8 cellular contexts compared by ENCODE assay signal in the genomic region with DNA sequence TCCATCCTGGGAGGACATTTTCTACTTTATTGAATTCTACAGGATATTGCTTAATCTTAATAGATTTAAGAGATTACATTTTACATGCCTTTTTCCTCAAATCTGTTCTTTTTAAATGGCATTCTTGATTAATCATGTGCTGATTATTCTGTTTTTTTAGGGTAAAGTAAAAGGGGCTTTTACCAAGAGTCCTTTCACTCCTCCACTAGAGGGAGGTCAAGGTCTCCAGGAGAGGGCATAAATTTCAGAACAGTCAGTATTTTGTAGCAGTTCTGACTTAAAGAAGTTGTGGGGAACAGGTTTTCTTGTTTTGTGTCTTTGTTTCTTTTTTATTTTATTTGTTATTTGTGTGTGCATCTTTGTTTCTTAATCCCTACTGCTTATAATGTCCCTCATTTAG. TPM values are rescaled to one million over a fixed set of nuclear protein-coding genes. Genes with fewer than 3 reads are reported as not detected.
DNase-seq lines count a peak whose midpoint lies in the region; ATAC-seq, FAIRE-seq and TF ChIP-seq lines count a peak whose summit lies in the region.

No MANE protein-coding gene starts in this region.

- H3K9me3 ChIP-seq in IMR-90 (ENCODE audit: control insufficient read depth, insufficient read depth, low read length): no peaks in the 10 kb centered on the region

- H4K5ac ChIP-seq in IMR-90 (ENCODE audit: low read depth, low read length): no peak overlapping the region

- CTCF ChIA-PET in IMR-90 (lab: Yijun Ruan, JAX): no interaction called here

- no peak overlapping the region for H4K8ac ChIP-seq in IMR-90 (ENCODE audit: low read depth in 2 of 2, low read length in 2 of 2)

- FAIRE-seq in G401.6 (lab: Jason Lieb, UNC): peak; percentile 77

- H3K14ac ChIP-seq in IMR-90 (replicated peaks; ENCODE audit: low read depth, low read length): no peak overlapping the region

- TF ChIP-seq RAD21 in IMR-90 (IDR thresholded peaks at IDR 0.05; ENCODE audit: low read length): peak; percentile 61

- no peak overlapping the region for H2BK20ac ChIP-seq in IMR-90 (ENCODE audit: low read depth, low read length)

- no peak overlapping the region for H2AK9ac ChIP-seq in IMR-90 (replicated peaks; ENCODE audit: low read depth, low read length, poor library complexity)

- H3K4me2 ChIP-seq in IMR-90 (ENCODE audit: low read depth, low read length): no peak overlapping the region

- H2AFZ ChIP-seq in IMR-90 (replicated peaks; ENCODE audit: low read length, poor library complexity): no peak overlapping the region

- H2AK5ac ChIP-seq in IMR-90 (ENCODE audit: low read depth, low read length): no peak overlapping the region

- ATAC-seq in IMR-90 (ENCODE audit: low read depth) (peak; percentile 73), left colon (peak; percentile 63)

- no TSS peak for BruUV-seq in IMR-90 (replicated peaks; lab: Mats Ljungman, UMichigan)

- no peak for TF ChIP-seq POLR2A in IMR-90 (IDR thresholded peaks at IDR 0.05; ENCODE audit: low read depth, low read length)

- DNase-seq in IMR-90 (peak; percentile 50), astrocyte of the hippocampus (ENCODE audit: low read depth, low spot score) (peak; percentile 50), left colon (no peak), kidney glomerular epithelial cell (lab: John Stamatoyannopoulos, UW) (no peak), NCI-H2107 (lab: John Stamatoyannopoulos, UW) (no peak)
- no peak for DNase-seq in stimulated activated CD4-positive, alpha-beta T cell treated with anti-CD3 and anti-CD28 coated beads, Interleukin-4, amount 100 ng/mL, for 4 hours
- DNase-seq in stimulated activated CD4-positive, alpha-beta T cell treated with anti-CD3 and anti-CD28 coated beads, Interleukin-12 subunit alpha, Interleukin-12 subunit beta, amount 100 ng/mL, for 4 hours: no peak

- in situ Hi-C loops in IMR-90 (cut with MboI; ENCODE audit: low sequenced_read_pairs): no loop called here

- H3K9me1 ChIP-seq in IMR-90 (ENCODE audit: insufficient read depth, low read length): no peaks in the 10 kb centered on the region

- H3K9ac ChIP-seq in IMR-90 (ENCODE audit: low read depth, low read length): no peak overlapping the region

- H2BK5ac ChIP-seq in IMR-90 (ENCODE audit: low read depth, low read length, poor library complexity, severe bottlenecking): no peak overlapping the region

- H2BK120ac ChIP-seq in IMR-90 (ENCODE audit: low read depth, low read length): no peak overlapping the region

- no peaks in the 10 kb centered on the region for H4K20me1 ChIP-seq in IMR-90 (ENCODE audit: insufficient read depth, low read length)

- peaks cover 30% of the 10 kb centered on the region for H3K36me3 ChIP-seq in IMR-90 (ENCODE audit: control insufficient read depth, insufficient read depth, low read length)

- H3K4me1 ChIP-seq in IMR-90 (ENCODE audit: control insufficient read depth, insufficient read depth, low read length): no peaks in the 10 kb centered on the region

- TF ChIP-seq CTCF in IMR-90 (conservative IDR thresholded peaks at IDR 0.05; ENCODE audit: low read depth, low read length): peak; percentile 61

- H3K4me3 ChIP-seq in IMR-90 (ENCODE audit: insufficient read depth, low read depth, low read length): no peak overlapping the region

- dilution Hi-C loops in IMR-90 (cut with HindIII; ENCODE audit: low sequenced_read_pairs, unreplicated experiment): no loop called here

- POLR2A ChIA-PET in IMR-90 (lab: Charles Lee; ENCODE audit: unreplicated experiment): no interaction called here

- no peak overlapping the region for H3K23ac ChIP-seq in IMR-90 (ENCODE audit: low read depth, low read length)

- H3K27ac ChIP-seq in IMR-90 (ENCODE audit: insufficient read depth, low read length): no peak overlapping the region

- H3K27me3 ChIP-seq in IMR-90 (ENCODE audit: control insufficient read depth, insufficient read depth, low read length): no peaks in the 10 kb centered on the region

- intact Hi-C loops in IMR-90 (cut with micrococcal nuclease) (loop anchor here (1.0 to 5.0 kb wide), 3 partner anchors 91 to 194 kb away; partner anchors contain the start of gene ASNSD1), left colon (cut with DNase I, micrococcal nuclease) (loop anchor here (10.0 kb wide), 2 partner anchors 98 to 108 kb away; no protein-coding TSS in a partner anchor)

- no peak overlapping the region for H3K18ac ChIP-seq in IMR-90 (ENCODE audit: low read depth, low read length)

- no peak overlapping the region for H2BK15ac ChIP-seq in IMR-90 (ENCODE audit: low read depth, low read length)

- no peak overlapping the region for H3K56ac ChIP-seq in IMR-90 (ENCODE audit: extremely low read depth, insufficient read depth, low read length)

- H3K4ac ChIP-seq in IMR-90 (ENCODE audit: low read depth, low read length): no peak overlapping the region

- H3K79me1 ChIP-seq in IMR-90 (ENCODE audit: low read depth in 1 of 2, low read length in 2 of 2): no peaks in the 10 kb centered on the region; a peak in 1 of 4 replicates

- no peak overlapping the region for H4K91ac ChIP-seq in IMR-90 (ENCODE audit: insufficient read depth, low read depth, low read length)

TF ChIP-seq in IMR-90, 13 proteins besides CTCF, POLR2A, EP300 and RAD21:
- TF ChIP-seq, protein P1, sequence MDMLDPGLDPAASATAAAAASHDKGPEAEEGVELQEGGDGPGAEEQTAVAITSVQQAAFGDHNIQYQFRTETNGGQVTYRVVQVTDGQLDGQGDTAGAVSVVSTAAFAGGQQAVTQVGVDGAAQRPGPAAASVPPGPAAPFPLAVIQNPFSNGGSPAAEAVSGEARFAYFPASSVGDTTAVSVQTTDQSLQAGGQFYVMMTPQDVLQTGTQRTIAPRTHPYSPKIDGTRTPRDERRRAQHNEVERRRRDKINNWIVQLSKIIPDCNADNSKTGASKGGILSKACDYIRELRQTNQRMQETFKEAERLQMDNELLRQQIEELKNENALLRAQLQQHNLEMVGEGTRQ (IDR thresholded peaks at IDR 0.05; ENCODE audit: low read depth, low read length): no peak
- TF ChIP-seq SMC3 (IDR thresholded peaks at IDR 0.05; ENCODE audit: low read depth, low read length): peak; percentile 43

RNA-seq across cellular contexts. Expression of gene WDR75, which starts 25.4 kb away (rescaled TPM):
- total RNA-seq in IMR-90 (2012; rRNA removed) (52.2 and 56.9 TPM in 2 replicates), left colon (10 to 100 TPM; 18.0 to 19.7 TPM)
- 17.6 and 21.7 TPM in 2 replicates for polyA plus RNA-seq in IMR-90 (2012; rRNA removed)
- polyA plus RNA-seq in IMR-90 (2012; cell fraction: cytosol; rRNA removed): 4.6 and 4.9 TPM in 2 replicates
- 8.3 and 53.6 TPM in 2 replicates for polyA plus RNA-seq in IMR-90 (2012; cell fraction: nucleus; rRNA removed; ENCODE audit: low replicate concordance)

Comparison
In these comparisons a context has a peak if more than half of its experiments do, and no peak if none do; other contexts are left out.
1. DNase-seq: peak in IMR-90 (single experiment) and astrocyte of the hippocampus (single experiment); none in left colon (0 of 2), kidney glomerular epithelial cell (single experiment), stimulated activated CD4-positive, alpha-beta T cell treated with anti-CD3 and anti-CD28 coated beads, Interleukin-4, amount 100 ng/mL, for 4 hours (0 of 2), stimulated activated CD4-positive, alpha-beta T cell treated with anti-CD3 and anti-CD28 coated beads, Interleukin-12 subunit alpha, Interleukin-12 subunit beta, amount 100 ng/mL, for 4 hours (single experiment) and NCI-H2107 (single experiment).